Comparison of ENCODE assay signal across 32 cellular contexts in the genomic region with DNA sequence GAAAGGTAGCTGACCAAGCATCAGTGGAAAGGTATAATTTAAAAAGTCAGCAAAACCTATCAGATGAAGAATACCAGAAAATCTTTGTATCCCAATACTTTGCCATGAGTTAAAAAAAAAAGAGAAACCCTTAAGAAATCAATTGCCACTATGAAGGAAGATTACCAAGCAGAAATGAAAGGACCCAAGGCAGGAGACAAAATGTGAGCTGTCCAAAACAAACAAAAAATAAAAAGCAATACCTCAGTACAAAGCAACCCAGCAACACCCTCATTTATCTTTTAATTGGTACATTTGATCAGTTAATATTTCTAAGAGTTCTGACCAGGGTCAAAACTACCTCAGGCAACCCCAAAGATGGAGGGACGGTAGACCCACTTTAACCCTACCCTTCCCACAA.
"Had no signal": no experiment of that assay in that cellular context is flagged by ENCODE, and none has a peak within 500 bp of the region (broad histone marks: within the 10 kb centered on the region; RNA-seq: fewer than 3 reads in every experiment).

No MANE protein-coding gene starts in this region.

- H3K4me1 ChIP-seq: colonic mucosa, gastroesophageal sphincter had no signal

- H3K36me3 Mint-ChIP-seq: activated naive CD8-positive, alpha-beta T cell had no signal

- H3K4me1 Mint-ChIP-seq: activated B cell treated with CpG ODN at 0.5 μM for 24 hours; activated T-helper 17 cell treated with anti-CD3 and anti-CD28 coated beads, Interleukin-2, amount 50 U/mL, for 72 hours; T-helper 17 cell had no signal

- H3K27ac ChIP-seq: colonic mucosa, epithelial cell of prostate, gastroesophageal sphincter, heart right ventricle, WERI-Rb-1 had no signal

- H3K9me3 Mint-ChIP-seq: activated B cell treated with CpG ODN at 0.5 μM for 24 hours; activated CD8-positive, alpha-beta T cell treated with anti-CD3 and anti-CD28 coated beads for 36 hours; activated T-cell treated with anti-CD3 and anti-CD28 coated beads, Interleukin-2, amount 50 U/mL, for 4 hours; activated T-helper 17 cell treated with anti-CD3 and anti-CD28 coated beads, Interleukin-2, amount 50 U/mL, for 72 hours; effector memory CD8-positive, alpha-beta T cell; T-helper 2 cell treated with Interferon-gamma antibody and Interleukin-4, amounts not matched to agents 5 μg/mL and 100 μg/mL, for 36 hours had no signal

- ATAC-seq: activated CD4-positive, CD25-positive, alpha-beta regulatory T cell treated with anti-CD3 and anti-CD28 coated beads, Interleukin-2, amount 50 U/mL, for 24 hours; activated CD8-positive, alpha-beta T cell treated with anti-CD3 and anti-CD28 coated beads for 36 hours; activated T-cell treated with anti-CD3 and anti-CD28 coated beads, Interleukin-2, amount 50 U/mL, for 4 hours; activated T-helper 17 cell treated with anti-CD3 and anti-CD28 coated beads, Interleukin-2, amount 50 U/mL, for 72 hours; effector memory CD8-positive, alpha-beta T cell; gastroesophageal sphincter; heart right ventricle; T-helper 17 cell had no signal

- FAIRE-seq: astrocyte had no signal

- H3K36me3 ChIP-seq: colonic mucosa, esophagus squamous epithelium, gastroesophageal sphincter, heart right ventricle, WERI-Rb-1 had no signal

- H3K27me3 ChIP-seq: colonic mucosa, esophagus squamous epithelium, gastroesophageal sphincter, heart right ventricle had no signal

- H3K27ac Mint-ChIP-seq: activated B cell treated with CpG ODN at 0.5 μM for 24 hours; activated CD8-positive, alpha-beta T cell treated with anti-CD3 and anti-CD28 coated beads for 36 hours; activated naive CD8-positive, alpha-beta T cell; activated T-helper 17 cell treated with anti-CD3 and anti-CD28 coated beads, Interleukin-2, amount 50 U/mL, for 72 hours; effector memory CD8-positive, alpha-beta T cell; T-helper 17 cell; T-helper 2 cell treated with Interferon-gamma antibody and Interleukin-4, amounts not matched to agents 5 μg/mL and 100 μg/mL, for 36 hours had no signal

- DNase-seq: activated B cell treated with CpG ODN at 0.5 μM for 24 hours; activated CD4-positive, alpha-beta T cell treated with anti-CD3 and anti-CD28 coated beads for 48 hours; activated CD4-positive, alpha-beta T cell treated with anti-CD3 and anti-CD28 coated beads, Interleukin-2, amount 50 U/mL, for 1 hour; activated CD4-positive, alpha-beta T cell treated with anti-CD3 and anti-CD28 coated beads, Interleukin-2, amount 50 U/mL, for 48 hours; activated CD8-positive, alpha-beta memory T cell treated with anti-CD3 and anti-CD28 coated beads for 24 hours; activated CD8-positive, alpha-beta T cell treated with anti-CD3 and anti-CD28 coated beads for 36 hours; activated effector memory CD4-positive, alpha-beta T cell treated with Interleukin-2 at 50 U/mL for 16 hours; activated gamma-delta T cell treated with Interleukin-2 at 50 U/mL for 16 hours; activated naive CD4-positive, alpha-beta T cell treated with anti-CD3 and anti-CD28 coated beads, Interleukin-2, amount 50 U/mL, for 16 hours; activated naive CD4-positive, alpha-beta T cell treated with Interleukin-2 at 50 U/mL for 16 hours; activated T-cell treated with anti-CD3 and anti-CD28 coated beads, Interleukin-2, amount 50 U/mL, for 4 hours; amniotic stem cell; anterior cingulate cortex; central memory CD4-positive, alpha-beta T cell; cerebellar nuclear complex; colonic mucosa; effector CD4-positive, alpha-beta T cell; effector memory CD8-positive, alpha-beta T cell; esophagus squamous epithelium; foreskin melanocyte; heart right ventricle; T-helper 1 cell; T-helper 17 cell; T1000; WERI-Rb-1 had no signal

- H3K4me3 Mint-ChIP-seq: activated B cell treated with CpG ODN at 0.5 μM for 24 hours; activated CD8-positive, alpha-beta T cell treated with anti-CD3 and anti-CD28 coated beads for 36 hours; activated naive CD8-positive, alpha-beta T cell; activated T-cell treated with anti-CD3 and anti-CD28 coated beads, Interleukin-2, amount 50 U/mL, for 4 hours; activated T-helper 17 cell treated with anti-CD3 and anti-CD28 coated beads, Interleukin-2, amount 50 U/mL, for 72 hours; effector memory CD8-positive, alpha-beta T cell; T-helper 17 cell; T-helper 2 cell treated with Interferon-gamma antibody and Interleukin-4, amounts not matched to agents 5 μg/mL and 100 μg/mL, for 36 hours had no signal

- H3K4me3 ChIP-seq: colonic mucosa, esophagus squamous epithelium, gastroesophageal sphincter, heart right ventricle had no signal

- H3K9me3 ChIP-seq: colonic mucosa, esophagus squamous epithelium, gastroesophageal sphincter, heart right ventricle had no signal
